ENCODE assay signal across 39 cellular contexts in the genomic region with DNA sequence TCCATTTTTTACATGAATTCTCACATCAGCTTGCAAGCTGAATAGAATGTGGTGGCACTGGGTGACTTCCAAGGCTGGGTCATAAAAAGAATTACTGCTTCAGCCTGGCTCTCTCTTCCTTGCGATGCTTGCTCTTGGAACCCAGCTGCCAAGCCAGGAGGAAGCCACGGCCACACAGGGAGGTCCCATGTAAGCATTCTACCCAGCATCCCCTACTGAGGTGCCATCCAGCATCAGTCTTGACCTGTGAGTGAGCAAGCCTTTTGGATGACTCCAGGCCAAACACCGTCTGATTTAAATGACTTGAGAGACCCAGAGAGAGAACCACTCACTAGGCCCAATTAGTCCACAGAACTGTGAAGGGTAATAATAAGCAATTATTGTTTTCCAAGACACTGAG.
"Had no signal": no experiment of that assay in that cellular context is flagged by ENCODE, and none has a peak within 500 bp of the region (broad histone marks: within the 10 kb centered on the region; RNA-seq: fewer than 3 reads in every experiment).

No MANE protein-coding gene starts in this region.

- ATAC-seq: activated naive CD4-positive, alpha-beta T cell treated with anti-CD3 and anti-CD28 coated beads, Interleukin-2, amount 50 U/mL, for 72 hours; activated naive CD8-positive, alpha-beta T cell treated with anti-CD3 and anti-CD28 coated beads, Interleukin-2, amount 50 U/mL, for 24 hours; activated T-cell treated with anti-CD3 and anti-CD28 coated beads, Interleukin-2, amount 50 U/mL, for 4 hours; activated T-helper 17 cell treated with anti-CD3 and anti-CD28 coated beads, Interleukin-2, amount 50 U/mL, for 72 hours; body of pancreas had no signal

- H3K27ac Mint-ChIP-seq: activated naive CD4-positive, alpha-beta T cell treated with anti-CD3 and anti-CD28 coated beads for 36 hours; activated naive CD4-positive, alpha-beta T cell treated with anti-CD3 and anti-CD28 coated beads, Interleukin-2, amount 10 ng/mL, durations not matched to agents 7 days and 5 days; activated naive CD4-positive, alpha-beta T cell treated with anti-CD3 and anti-CD28 coated beads, Interleukin-2, amount 50 U/mL, for 24 hours; activated naive CD4-positive, alpha-beta T cell treated with anti-CD3 and anti-CD28 coated beads, Interleukin-2, amount 50 U/mL, for 72 hours; activated naive CD8-positive, alpha-beta T cell; activated naive CD8-positive, alpha-beta T cell treated with anti-CD3 and anti-CD28 coated beads for 36 hours; activated naive CD8-positive, alpha-beta T cell treated with anti-CD3 and anti-CD28 coated beads, Interleukin-2, amount 10 ng/mL, durations not matched to agents 7 days and 5 days; activated naive CD8-positive, alpha-beta T cell treated with anti-CD3 and anti-CD28 coated beads, Interleukin-2, amount 50 U/mL, for 24 hours; activated T-cell treated with anti-CD3 and anti-CD28 coated beads, Interleukin-2, amount 50 U/mL, for 24 hours; activated T-helper 1 cell treated with anti-CD3 and anti-CD28 coated beads, Interleukin-12 subunit alpha, Interleukin-12 subunit beta, Interleukin-2, Interleukin-4 antibody, amounts not matched to agents 30 ng/mL and 10 ng/mL and 1 ng/mL, durations not matched to agents 14 hours and 24 hours and 36 hours; activated T-helper 17 cell treated with anti-CD3 and anti-CD28 coated beads, Interleukin-2, amount 50 U/mL, for 72 hours; activated T-helper 2 cell treated with anti-CD3 and anti-CD28 coated beads, Interferon-gamma antibody, Interleukin-2, Interleukin-4, amounts not matched to agents 10 μg/mL and 5 μg/mL and 100 μg/mL, durations not matched to agents 14 hours and 24 hours and 36 hours; brain had no signal

- FAIRE-seq: astrocyte, bronchial epithelial cell had no signal

- H3K4me1 Mint-ChIP-seq: activated naive CD4-positive, alpha-beta T cell treated with anti-CD3 and anti-CD28 coated beads, Interleukin-2, amount 10 ng/mL, durations not matched to agents 7 days and 5 days; activated naive CD4-positive, alpha-beta T cell treated with anti-CD3 and anti-CD28 coated beads, Interleukin-2, amount 50 U/mL, for 24 hours; activated naive CD8-positive, alpha-beta T cell treated with anti-CD3 and anti-CD28 coated beads for 36 hours; activated naive CD8-positive, alpha-beta T cell treated with anti-CD3 and anti-CD28 coated beads, Interleukin-2, amount 10 ng/mL, durations not matched to agents 7 days and 5 days; activated naive CD8-positive, alpha-beta T cell treated with anti-CD3 and anti-CD28 coated beads, Interleukin-2, amount 50 U/mL, for 24 hours; activated T-helper 17 cell treated with anti-CD3 and anti-CD28 coated beads, Interleukin-2, amount 50 U/mL, for 72 hours; central memory CD8-positive, alpha-beta T cell had no signal

- H3K27me3 Mint-ChIP-seq: activated naive CD4-positive, alpha-beta T cell treated with anti-CD3 and anti-CD28 coated beads, Interleukin-2, amount 10 ng/mL, durations not matched to agents 7 days and 5 days; activated naive CD4-positive, alpha-beta T cell treated with anti-CD3 and anti-CD28 coated beads, Interleukin-2, amount 50 U/mL, for 24 hours; activated naive CD8-positive, alpha-beta T cell; activated naive CD8-positive, alpha-beta T cell treated with anti-CD3 and anti-CD28 coated beads for 36 hours; activated naive CD8-positive, alpha-beta T cell treated with anti-CD3 and anti-CD28 coated beads, Interleukin-2, amount 10 ng/mL, durations not matched to agents 7 days and 5 days; activated naive CD8-positive, alpha-beta T cell treated with anti-CD3 and anti-CD28 coated beads, Interleukin-2, amount 50 U/mL, for 24 hours; activated T-cell treated with anti-CD3 and anti-CD28 coated beads, Interleukin-2, amount 50 U/mL, for 24 hours; activated T-helper 17 cell treated with anti-CD3 and anti-CD28 coated beads, Interleukin-2, amount 50 U/mL, for 72 hours; central memory CD8-positive, alpha-beta T cell had no signal

- H3K36me3 Mint-ChIP-seq: activated naive CD4-positive, alpha-beta T cell treated with anti-CD3 and anti-CD28 coated beads, Interleukin-2, amount 10 ng/mL, durations not matched to agents 7 days and 5 days; activated naive CD4-positive, alpha-beta T cell treated with anti-CD3 and anti-CD28 coated beads, Interleukin-2, amount 50 U/mL, for 24 hours; activated naive CD4-positive, alpha-beta T cell treated with anti-CD3 and anti-CD28 coated beads, Interleukin-2, amount 50 U/mL, for 72 hours; activated naive CD8-positive, alpha-beta T cell; activated naive CD8-positive, alpha-beta T cell treated with anti-CD3 and anti-CD28 coated beads for 36 hours; activated naive CD8-positive, alpha-beta T cell treated with anti-CD3 and anti-CD28 coated beads, Interleukin-2, amount 10 ng/mL, durations not matched to agents 7 days and 5 days; brain had no signal

- H3K4me1 ChIP-seq: adrenal gland, ascending aorta, body of pancreas, breast epithelium had no signal

- H3K9me3 ChIP-seq: adrenal gland, ascending aorta, body of pancreas, breast epithelium had no signal

- H3K4me3 ChIP-seq: adrenal gland, ascending aorta, body of pancreas, breast epithelium, cardiac muscle cell had no signal

- H3K36me3 ChIP-seq: adrenal gland, ascending aorta, brain microvascular endothelial cell, breast epithelium, cardiac muscle cell had no signal

- H3K4me3 Mint-ChIP-seq: activated naive CD4-positive, alpha-beta T cell treated with anti-CD3 and anti-CD28 coated beads for 36 hours; activated naive CD4-positive, alpha-beta T cell treated with anti-CD3 and anti-CD28 coated beads, Interleukin-2, amount 10 ng/mL, durations not matched to agents 7 days and 5 days; activated naive CD4-positive, alpha-beta T cell treated with anti-CD3 and anti-CD28 coated beads, Interleukin-2, amount 50 U/mL, for 24 hours; activated naive CD8-positive, alpha-beta T cell; activated naive CD8-positive, alpha-beta T cell treated with anti-CD3 and anti-CD28 coated beads for 36 hours; activated naive CD8-positive, alpha-beta T cell treated with anti-CD3 and anti-CD28 coated beads, Interleukin-2, amount 10 ng/mL, durations not matched to agents 7 days and 5 days; activated naive CD8-positive, alpha-beta T cell treated with anti-CD3 and anti-CD28 coated beads, Interleukin-2, amount 50 U/mL, for 24 hours; activated T-cell treated with anti-CD3 and anti-CD28 coated beads, Interleukin-2, amount 50 U/mL, for 24 hours; activated T-cell treated with anti-CD3 and anti-CD28 coated beads, Interleukin-2, amount 50 U/mL, for 4 hours; activated T-helper 1 cell treated with anti-CD3 and anti-CD28 coated beads, Interleukin-12 subunit alpha, Interleukin-12 subunit beta, Interleukin-2, Interleukin-4 antibody, amounts not matched to agents 30 ng/mL and 10 ng/mL and 1 ng/mL, durations not matched to agents 14 hours and 24 hours and 36 hours; activated T-helper 17 cell treated with anti-CD3 and anti-CD28 coated beads, Interleukin-2, amount 50 U/mL, for 72 hours; brain; central memory CD8-positive, alpha-beta T cell had no signal

- H3K27ac ChIP-seq: adrenal gland, ascending aorta, body of pancreas, brain microvascular endothelial cell, breast epithelium, cardiac muscle cell had no signal

- H3K9me3 Mint-ChIP-seq: activated naive CD4-positive, alpha-beta T cell treated with anti-CD3 and anti-CD28 coated beads for 36 hours; activated naive CD4-positive, alpha-beta T cell treated with anti-CD3 and anti-CD28 coated beads, Interleukin-2, amount 10 ng/mL, durations not matched to agents 7 days and 5 days; activated naive CD4-positive, alpha-beta T cell treated with anti-CD3 and anti-CD28 coated beads, Interleukin-2, amount 50 U/mL, for 24 hours; activated naive CD4-positive, alpha-beta T cell treated with anti-CD3 and anti-CD28 coated beads, Interleukin-2, amount 50 U/mL, for 72 hours; activated naive CD8-positive, alpha-beta T cell treated with anti-CD3 and anti-CD28 coated beads for 36 hours; activated naive CD8-positive, alpha-beta T cell treated with anti-CD3 and anti-CD28 coated beads, Interleukin-2, amount 10 ng/mL, durations not matched to agents 7 days and 5 days; activated naive CD8-positive, alpha-beta T cell treated with anti-CD3 and anti-CD28 coated beads, Interleukin-2, amount 50 U/mL, for 24 hours; activated T-cell treated with anti-CD3 and anti-CD28 coated beads, Interleukin-2, amount 50 U/mL, for 24 hours; activated T-cell treated with anti-CD3 and anti-CD28 coated beads, Interleukin-2, amount 50 U/mL, for 4 hours; activated T-helper 1 cell treated with anti-CD3 and anti-CD28 coated beads, Interleukin-12 subunit alpha, Interleukin-12 subunit beta, Interleukin-2, Interleukin-4 antibody, amounts not matched to agents 30 ng/mL and 10 ng/mL and 1 ng/mL, durations not matched to agents 14 hours and 24 hours and 36 hours; activated T-helper 17 cell treated with anti-CD3 and anti-CD28 coated beads, Interleukin-2, amount 50 U/mL, for 72 hours; activated T-helper 2 cell treated with anti-CD3 and anti-CD28 coated beads, Interferon-gamma antibody, Interleukin-2, Interleukin-4, amounts not matched to agents 10 μg/mL and 5 μg/mL and 100 μg/mL, durations not matched to agents 14 hours and 24 hours and 36 hours; brain had no signal

- DNase-seq: activated effector memory CD4-positive, alpha-beta T cell treated with anti-CD3 and anti-CD28 coated beads, Interleukin-2, amount 50 U/mL, for 16 hours; activated effector memory CD4-positive, alpha-beta T cell treated with Interleukin-2 at 50 U/mL for 16 hours; activated gamma-delta T cell; activated gamma-delta T cell treated with Interleukin-2 at 50 U/mL for 16 hours; activated naive CD4-positive, alpha-beta T cell; activated naive CD4-positive, alpha-beta T cell treated with anti-CD3 and anti-CD28 coated beads for 36 hours; activated naive CD4-positive, alpha-beta T cell treated with anti-CD3 and anti-CD28 coated beads, Interleukin-2, amount 10 ng/mL, durations not matched to agents 7 days and 5 days; activated naive CD4-positive, alpha-beta T cell treated with anti-CD3 and anti-CD28 coated beads, Interleukin-2, amount 50 U/mL, for 16 hours; activated naive CD4-positive, alpha-beta T cell treated with Interleukin-2 at 50 U/mL for 16 hours; activated naive CD8-positive, alpha-beta T cell treated with anti-CD3 and anti-CD28 coated beads for 36 hours; activated naive CD8-positive, alpha-beta T cell treated with anti-CD3 and anti-CD28 coated beads, Interleukin-2, amount 10 ng/mL, durations not matched to agents 7 days and 5 days; activated naive CD8-positive, alpha-beta T cell treated with anti-CD3 and anti-CD28 coated beads, Interleukin-2, amount 50 U/mL, for 24 hours; activated T-cell treated with anti-CD3 and anti-CD28 coated beads for 4 hours; activated T-cell treated with anti-CD3 and anti-CD28 coated beads, Interleukin-2, amount 50 U/mL, for 24 hours; activated T-cell treated with anti-CD3 and anti-CD28 coated beads, Interleukin-2, amount 50 U/mL, for 4 hours; activated T-cell treated with anti-CD3 and anti-CD28 coated beads, Interleukin-2, amount 50 U/mL, for 48 hours; adrenal gland; amniotic stem cell; amygdala; anterior cingulate cortex; aorta; body of pancreas; brain microvascular endothelial cell; caudate nucleus; central memory CD4-positive, alpha-beta T cell; cerebellar nuclear complex had no signal

- H3K27me3 ChIP-seq: adrenal gland, ascending aorta, body of pancreas, brain microvascular endothelial cell, breast epithelium, cardiac muscle cell had no signal
